Comparison of ENCODE assay signal across 21 cellular contexts in the genomic region with DNA sequence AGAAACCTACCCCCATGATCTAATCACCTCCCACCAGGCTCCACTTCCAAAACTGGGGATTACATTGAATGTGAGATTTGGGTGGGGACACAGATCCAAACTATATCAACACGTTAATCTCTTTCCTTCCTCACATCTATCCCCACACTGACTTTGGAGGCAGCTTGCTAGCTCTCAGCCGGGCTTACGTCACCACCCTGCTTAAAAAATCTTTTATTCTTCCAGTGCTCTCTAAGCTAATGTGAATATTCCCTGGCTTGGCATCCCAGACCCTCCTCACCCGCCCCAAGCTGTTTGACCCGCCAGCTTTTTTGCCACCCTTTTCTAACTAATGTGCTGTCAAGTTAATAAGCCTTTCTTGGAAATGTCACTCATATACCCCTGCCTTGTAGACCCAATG. TPM values are rescaled to one million over a fixed set of nuclear protein-coding genes. Genes with fewer than 3 reads are reported as not detected.
DNase-seq lines count a peak whose midpoint lies in the region; ATAC-seq and TF ChIP-seq lines count a peak whose summit lies in the region.
"Had no signal": no experiment of that assay in that cellular context is flagged by ENCODE, and none has a peak within 500 bp of the region (broad histone marks: within the 10 kb centered on the region; RNA-seq: fewer than 3 reads in every experiment).

No MANE protein-coding gene starts in this region.

- no peak for DNase-seq in Caco-2
- no peak for DNase-seq in body of pancreas
- DNase-seq in progenitor cell of endocrine pancreas (ENCODE audit: low spot score, unreplicated experiment): no peak
- no peak for DNase-seq in T-helper 17 cell
- DNase-seq: BE2C; CD4-positive, alpha-beta T cell; H9; HFFc6; KG1; NCI-H1092 treated with DMSO at 0.1 percent for 48 hours; NCI-H1436 treated with DMSO at 0.1 percent for 48 hours; NCI-H1930; NCI-H226; NCI-H524; NCI-H774; NK-92 treated with Interleukin-12 subunit alpha and Interleukin-12 subunit beta, amount 100 ng/mL, for 24 hours; SJCRH30 had no signal

- CTCF ChIA-PET in Caco-2 (lab: Charles Lee): no interaction called here

- TF ChIP-seq CTCF in Caco-2 (IDR thresholded peaks at IDR 0.05; ENCODE audit: insufficient read depth in 1 of 2, low read depth in 1 of 2, low read length in 1 of 2, severe bottlenecking in 1 of 2, unreplicated experiment in 1 of 2) (no peak), body of pancreas (IDR thresholded peaks at IDR 0.05) (no peak), progenitor cell of endocrine pancreas (IDR thresholded peaks at IDR 0.05; ENCODE audit: unreplicated experiment) (no peak)

- H3K27me3 ChIP-seq in BLaER1 (no peaks in the 10 kb centered on the region), Caco-2 (replicated peaks; ENCODE audit: control insufficient read depth, insufficient read depth, low read length) (no peaks in the 10 kb centered on the region), body of pancreas (no peaks in the 10 kb centered on the region)
- H3K27me3 ChIP-seq: BE2C, Peyer's patch, SJCRH30 had no signal

- H3K9me3 Mint-ChIP-seq in Caco-2 (ENCODE audit: unreplicated experiment) (no peaks in the 10 kb centered on the region), progenitor cell of endocrine pancreas (ENCODE audit: low read depth) (no peaks in the 10 kb centered on the region)
- H3K9me3 Mint-ChIP-seq: CD4-positive, alpha-beta T cell; HFFc6 had no signal

- H3K36me3 ChIP-seq in BLaER1 (no peaks in the 10 kb centered on the region), Caco-2 (ENCODE audit: control insufficient read depth, insufficient read depth, low read length) (no peaks in the 10 kb centered on the region), body of pancreas (replicated peaks in 1 of 2; ENCODE audit: insufficient read depth in 1 of 2, low read depth in 2 of 2) (no peaks in the 10 kb centered on the region)
- H3K36me3 ChIP-seq: BE2C, Peyer's patch, SJCRH30 had no signal

- no peaks in the 10 kb centered on the region for H3K36me3 Mint-ChIP-seq in Caco-2 (ENCODE audit: insufficient read depth, unreplicated experiment)
- no peaks in the 10 kb centered on the region for H3K36me3 Mint-ChIP-seq in progenitor cell of endocrine pancreas (ENCODE audit: insufficient read depth)
- H3K36me3 Mint-ChIP-seq in T-helper 17 cell (ENCODE audit: low read depth): peaks cover 2% of the 10 kb centered on the region

- peaks cover 21% of the 10 kb centered on the region for H3K4me1 ChIP-seq in BLaER1
- H3K4me1 ChIP-seq in Caco-2: no peaks in the 10 kb centered on the region
- H3K4me1 ChIP-seq in body of pancreas: peaks cover 14% of the 10 kb centered on the region
- H3K4me1 ChIP-seq: Peyer's patch, SJCRH30 had no signal

- H3K27ac ChIP-seq in BLaER1: no peak overlapping the region
- peak overlapping the region in 3 of 4 donors; percentile 22 to 64 (median 44) for H3K27ac ChIP-seq in body of pancreas
- H3K27ac ChIP-seq: Peyer's patch, SJCRH30 had no signal

- 62 to 65% methylated on average over 5 of the region's 5 CpGs for WGBS in body of pancreas, 2 donors

- H3K4me3 Mint-ChIP-seq in Caco-2 (ENCODE audit: unreplicated experiment) (no peak overlapping the region), progenitor cell of endocrine pancreas (ENCODE audit: low read depth) (peak overlapping the region; percentile 15), T-helper 17 cell (no peak overlapping the region)
- H3K4me3 Mint-ChIP-seq: CD4-positive, alpha-beta T cell; H9; HFFc6 had no signal

- H3K9me3 ChIP-seq in BLaER1: no peaks in the 10 kb centered on the region
- H3K9me3 ChIP-seq in Caco-2: no peaks in the 10 kb centered on the region
- no peaks in the 10 kb centered on the region for H3K9me3 ChIP-seq in body of pancreas
- no peaks in the 10 kb centered on the region for H3K9me3 ChIP-seq in T-helper 17 cell (ENCODE audit: control insufficient read depth, low read length, poor library complexity, severe bottlenecking)
- H3K9me3 ChIP-seq: BE2C, Peyer's patch, SJCRH30 had no signal

- no peak for ATAC-seq in body of pancreas
- no peak for ATAC-seq in GM19351 (IDR thresholded peaks at IDR 0.05; ENCODE audit: unreplicated experiment)
- no peak for ATAC-seq in T-helper 17 cell
- ATAC-seq in GM18861 (IDR thresholded peaks at IDR 0.05; ENCODE audit: unreplicated experiment): no peak

- H3K9ac ChIP-seq in BLaER1: no peak overlapping the region

- TF ChIP-seq POLR2A in body of pancreas (IDR thresholded peaks at IDR 0.05): no peak

- POLR2A ChIA-PET in Caco-2 (lab: Charles Lee): no interaction called here

- peak overlapping the region; percentile 69 for H3K27ac Mint-ChIP-seq in Caco-2 (ENCODE audit: unreplicated experiment)
- H3K27ac Mint-ChIP-seq in progenitor cell of endocrine pancreas: no peak overlapping the region
- H3K27ac Mint-ChIP-seq in T-helper 17 cell: no peak overlapping the region
- H3K27ac Mint-ChIP-seq: CD4-positive, alpha-beta T cell; H9; HFFc6 had no signal

- H3K4me3 ChIP-seq in BLaER1 (no peak overlapping the region), Caco-2 (ENCODE audit: low read depth, low read length) (no peak overlapping the region), body of pancreas (no peak overlapping the region)
- H3K4me3 ChIP-seq: Peyer's patch, SJCRH30 had no signal

- H3K4me1 Mint-ChIP-seq in Caco-2 (ENCODE audit: low read depth, unreplicated experiment): peaks cover 20% of the 10 kb centered on the region
- peaks cover 21% of the 10 kb centered on the region for H3K4me1 Mint-ChIP-seq in progenitor cell of endocrine pancreas (ENCODE audit: low read depth)
- H3K4me1 Mint-ChIP-seq in T-helper 17 cell: no peaks in the 10 kb centered on the region

- no peaks in the 10 kb centered on the region for H4K20me1 ChIP-seq in BLaER1

- BruUV-seq in Caco-2 (replicated peaks; lab: Mats Ljungman, UMichigan): no TSS peak

- intact Hi-C loops in Caco-2 (cut with micrococcal nuclease; ENCODE audit: unreplicated experiment) (no loop called here), body of pancreas (cut with DNase I) (no loop called here)

- H3K4me2 ChIP-seq in BLaER1: peak overlapping the region; percentile 48

- H3K27me3 Mint-ChIP-seq in Caco-2 (ENCODE audit: insufficient read depth, unreplicated experiment) (no peaks in the 10 kb centered on the region), progenitor cell of endocrine pancreas (no peaks in the 10 kb centered on the region), T-helper 17 cell (peaks cover 37% of the 10 kb centered on the region)

RNA-seq across cellular contexts. Expression of gene CTPS1, which starts 47.9 kb away (rescaled TPM):
- total RNA-seq in Caco-2 (2022) (63.1 and 63.7 TPM in 2 replicates), body of pancreas (10 to 100 TPM in 1 of 2 donors, 1 to 10 TPM in 1; 8.9 to 13.0 TPM), progenitor cell of endocrine pancreas (37.6 and 38.5 TPM in 2 replicates), T-helper 17 cell (10 to 100 TPM; 48.8 to 56.9 TPM)
